Comparison of ENCODE assay signal across 2 cellular contexts in genomic region chr14:75379246-75379929, GRCh38.
TF ChIP-seq lines count a peak whose summit lies in the region.

No MANE protein-coding gene starts in this region.

TF ChIP-seq in GM23338, 12 proteins besides CTCF, POLR2A, EP300 and RAD21 (continued from another document):
- TF ChIP-seq REST (IDR thresholded peaks at IDR 0.05; ENCODE audit: unreplicated experiment), result no peak
- no peak for TF ChIP-seq ZNF462 (CRISPR knock-in tag; IDR thresholded peaks at IDR 0.05)
- TF ChIP-seq EZH2 (IDR thresholded peaks at IDR 0.05; ENCODE audit: low read depth, unreplicated experiment), result no peak
- TF ChIP-seq JUNB (IDR thresholded peaks at IDR 0.05; ENCODE audit: unreplicated experiment), result no peak

TF ChIP-seq in WTC11, 78 proteins besides CTCF, POLR2A, EP300 and RAD21 (continued from another document):
- no peak for TF ChIP-seq ZBTB43 (CRISPR knock-in tag; IDR thresholded peaks at IDR 0.05)
- TF ChIP-seq AFF4 (CRISPR knock-in tag; IDR thresholded peaks at IDR 0.05; ENCODE audit: borderline replicate concordance), result no peak
- TF ChIP-seq FOXK1 (CRISPR knock-in tag; IDR thresholded peaks at IDR 0.05), result no peak
- TF ChIP-seq SOX15 (CRISPR knock-in tag; IDR thresholded peaks at IDR 0.05), result no peak
- no peak for TF ChIP-seq ATF6 (CRISPR knock-in tag; IDR thresholded peaks at IDR 0.05)
